ENCODE assay signal across 31 cellular contexts in genomic region chr5:60724126-60724525, GRCh38.
"Had no signal": no experiment of that assay in that cellular context is flagged by ENCODE, and none has a peak within 500 bp of the region (broad histone marks: within the 10 kb centered on the region; RNA-seq: fewer than 3 reads in every experiment).

No MANE protein-coding gene starts in this region.

- DNase-seq: Karpas-422, MM.1S, MV-4-11, NCI-H1092, NCI-H1105, NCI-H1417 treated with DMSO at 0.1 percent for 48 hours, NCI-H1436 treated with DMSO at 0.1 percent for 48 hours, NCI-H1694 treated with DMSO at 0.1 percent for 48 hours, NCI-H187 treated with DMSO at 0.1 percent for 48 hours, NCI-H2029, NCI-H2081, NCI-H2171 treated with DMSO at 0.1 percent for 48 hours, NCI-H226, NCI-H446 treated with DMSO at 0.1 percent for 48 hours, NCI-H510A, NCI-H524, NCI-H526, NCI-H69, NCI-H748 treated with DMSO at 0.1 percent for 48 hours, NCI-H82, PC-9, SHP77, SIG-M5, SJCRH30, T-cell had no signal

- H3K4me1 ChIP-seq: SJCRH30 had no signal

- H3K27ac ChIP-seq: KMS-11, PC-9, RWPE1, SJCRH30, SK-N-MC had no signal

- H3K4me2 ChIP-seq: KMS-11, PC-9 had no signal

- H3K27me3 ChIP-seq: SJCRH30 had no signal

- H3K36me3 ChIP-seq: SJCRH30 had no signal

- ATAC-seq: Panc1, Right ventricle myocardium inferior, SK-N-SH treated with all-trans-retinoic acid at 6 μM for 48 hours, T-cell had no signal

- H3K9ac ChIP-seq: KMS-11 had no signal

- H3K9me3 ChIP-seq: SJCRH30 had no signal

- H2AFZ ChIP-seq: PC-9 had no signal

- H3K4me3 ChIP-seq: PC-9, SJCRH30, SK-N-MC had no signal
